1 cellular context compared by ENCODE assay signal in genomic region chr1:2276803-2277580, GRCh38.
A peak's percentile ranks its signal among the peaks of the same experiment; 100 is the strongest.
TF ChIP-seq lines count a peak whose summit lies in the region.

No MANE protein-coding gene starts in this region.

TF ChIP-seq in K562, 482 proteins besides CTCF, POLR2A, EP300 and RAD21 (continued from another document):
- TF ChIP-seq PRDM10 (IDR thresholded peaks at IDR 0.05; ENCODE audit: partially characterized antibody): no peak
- no peak for TF ChIP-seq RBM39 (optimal IDR thresholded peaks at IDR 0.05; ENCODE audit: low read depth, low read length)
- TF ChIP-seq ZNF586 (CRISPR knock-in tag; conservative IDR thresholded peaks at IDR 0.05): no peak
- TF ChIP-seq SNAPC5 (CRISPR knock-in tag; IDR thresholded peaks at IDR 0.05): no peak
- no peak for TF ChIP-seq MEIS2 (IDR thresholded peaks at IDR 0.05; ENCODE audit: partially characterized antibody)
- TF ChIP-seq FOXK2 (conservative IDR thresholded peaks at IDR 0.05 in 1 of 2, IDR thresholded peaks at IDR 0.05 in 1 of 2; ENCODE audit: low read depth in 2 of 2): no peak
- no peak for TF ChIP-seq ZNF408 (CRISPR knock-in tag; IDR thresholded peaks at IDR 0.05; ENCODE audit: low read depth)
- peak; percentile 39; the same call in 1 of the 2 replicates for TF ChIP-seq ZBTB33 (CRISPR knock-in tag; IDR thresholded peaks at IDR 0.05)
- no peak for TF ChIP-seq ADNP (tag; IDR thresholded peaks at IDR 0.05)
- no peak for TF ChIP-seq ZNF253 (CRISPR knock-in tag; conservative IDR thresholded peaks at IDR 0.05)
- TF ChIP-seq ZNF766 (CRISPR knock-in tag; conservative IDR thresholded peaks at IDR 0.05): 0 out of 2 replicates have a peak, but pooled peaks have one; percentile 48
- no peak for TF ChIP-seq STAT5B (CRISPR knock-in tag; IDR thresholded peaks at IDR 0.05)
- TF ChIP-seq SRF (CRISPR knock-in tag; IDR thresholded peaks at IDR 0.05): no peak
